Comparison of ENCODE assay signal across 11 cellular contexts in genomic region chr4:8621135-8621534, GRCh38. TPM values are rescaled to one million over a fixed set of nuclear protein-coding genes. Genes with fewer than 3 reads are reported as not detected.
DNase-seq lines count a peak whose midpoint lies in the region; ATAC-seq, FAIRE-seq and TF ChIP-seq lines count a peak whose summit lies in the region.
"Not testable (repeated sequence)": the region's sequence is repeated elsewhere in the genome, so short reads cannot be mapped to it uniquely, and the experiment has no call there.
"Had no signal": no experiment of that assay in that cellular context is flagged by ENCODE, and none has a peak within 500 bp of the region (broad histone marks: within the 10 kb centered on the region; RNA-seq: fewer than 3 reads in every experiment).

No MANE protein-coding gene starts in this region.

- not testable (repeated sequence) for TF ChIP-seq POLR2A in ovary (IDR thresholded peaks at IDR 0.05); upper lobe of left lung (IDR thresholded peaks at IDR 0.05)

- not testable (repeated sequence) for H3K27me3 ChIP-seq in ovary, upper lobe of left lung

- not testable (repeated sequence) for H3K9me3 Mint-ChIP-seq in activated T-helper 17 cell treated with anti-CD3 and anti-CD28 coated beads, Interleukin-2, amount 50 U/mL, for 72 hours; stimulated activated memory B cell treated with anti-CD40 and anti-IgM and Interleukin-4, amounts not matched to agents 10 μg/mL and 1 μg/mL and 100 μg/mL, for 72 hours

- not testable (repeated sequence) for H3K36me3 ChIP-seq in kidney (ENCODE audit: control insufficient read depth in 1 of 2, insufficient read depth in 2 of 2, low read length in 2 of 2); ovary; upper lobe of left lung

- H3K27ac ChIP-seq in kidney (ENCODE audit: low read depth in 2 of 2, low read length in 2 of 2); ovary; upper lobe of left lung: not testable (repeated sequence)

- ATAC-seq in activated T-helper 17 cell treated with anti-CD3 and anti-CD28 coated beads, Interleukin-2, amount 50 U/mL, for 72 hours (replicated peaks), result peak; percentile 18
- not testable (repeated sequence) for ATAC-seq in Right ventricle myocardium superior (ENCODE audit: poor library complexity)
- peak; percentile 6 for ATAC-seq in stimulated activated memory B cell treated with anti-CD40 and anti-IgM and Interleukin-4, amounts not matched to agents 10 μg/mL and 1 μg/mL and 100 μg/mL, for 72 hours
- ATAC-seq in upper lobe of left lung (ENCODE audit: low FRiP score in 2 of 2), result peak; percentile 11 to 66

- H3K9ac ChIP-seq in kidney (ENCODE audit: low read length in 2 of 2), result not testable (repeated sequence)

- H3K9me3 ChIP-seq in kidney (ENCODE audit: control insufficient read depth in 1 of 2, low read length in 2 of 2); ovary; upper lobe of left lung: not testable (repeated sequence)

- not testable (repeated sequence) for H3K36me3 Mint-ChIP-seq in activated T-helper 17 cell treated with anti-CD3 and anti-CD28 coated beads, Interleukin-2, amount 50 U/mL, for 72 hours (ENCODE audit: low read depth); stimulated activated memory B cell treated with anti-CD40 and anti-IgM and Interleukin-4, amounts not matched to agents 10 μg/mL and 1 μg/mL and 100 μg/mL, for 72 hours

- not testable (repeated sequence) for H3K27me3 Mint-ChIP-seq in activated T-helper 17 cell treated with anti-CD3 and anti-CD28 coated beads, Interleukin-2, amount 50 U/mL, for 72 hours; stimulated activated memory B cell treated with anti-CD40 and anti-IgM and Interleukin-4, amounts not matched to agents 10 μg/mL and 1 μg/mL and 100 μg/mL, for 72 hours

- not testable (repeated sequence) for H3K27ac Mint-ChIP-seq in activated T-helper 17 cell treated with anti-CD3 and anti-CD28 coated beads, Interleukin-2, amount 50 U/mL, for 72 hours; stimulated activated memory B cell treated with anti-CD40 and anti-IgM and Interleukin-4, amounts not matched to agents 10 μg/mL and 1 μg/mL and 100 μg/mL, for 72 hours

- not testable (repeated sequence) for FAIRE-seq in kidney (lab: Jason Lieb, UNC)

- TF ChIP-seq CTCF in kidney (IDR thresholded peaks at IDR 0.05; ENCODE audit: borderline replicate concordance, extremely low read depth, insufficient read depth); ovary (IDR thresholded peaks at IDR 0.05); upper lobe of left lung (IDR thresholded peaks at IDR 0.05): not testable (repeated sequence)

- DNase-seq in Right ventricle myocardium superior (peak; percentile 40), kidney (peak; percentile 16), ovary (peak in 4 of 5 donors; percentile 5 to 53 (median 8)), upper lobe of left lung (peak in 1 of 2 donors; percentile 66)

- H3K4me1 ChIP-seq in kidney (ENCODE audit: control insufficient read depth in 1 of 2, insufficient read depth in 1 of 2, low read depth in 1 of 2, low read length in 2 of 2); ovary (ENCODE audit: insufficient read depth); upper lobe of left lung: not testable (repeated sequence)

- not testable (repeated sequence) for H3K4me3 Mint-ChIP-seq in activated T-helper 17 cell treated with anti-CD3 and anti-CD28 coated beads, Interleukin-2, amount 50 U/mL, for 72 hours; stimulated activated memory B cell treated with anti-CD40 and anti-IgM and Interleukin-4, amounts not matched to agents 10 μg/mL and 1 μg/mL and 100 μg/mL, for 72 hours

- intact Hi-C loops in Right ventricle myocardium superior (cut with DNase I); kidney (cut with DNase I); ovary (cut with DNase I): not testable (repeated sequence)

- H3K4me3 ChIP-seq in kidney (ENCODE audit: low read length in 2 of 2); ovary; upper lobe of left lung: not testable (repeated sequence)

- TF ChIP-seq EP300 in ovary (IDR thresholded peaks at IDR 0.05); upper lobe of left lung (IDR thresholded peaks at IDR 0.05): not testable (repeated sequence)

- not testable (repeated sequence) for H3K4me1 Mint-ChIP-seq in activated T-helper 17 cell treated with anti-CD3 and anti-CD28 coated beads, Interleukin-2, amount 50 U/mL, for 72 hours; stimulated activated memory B cell treated with anti-CD40 and anti-IgM and Interleukin-4, amounts not matched to agents 10 μg/mL and 1 μg/mL and 100 μg/mL, for 72 hours

- WGBS in ovary, 3 donors, result 77% methylated on average over 11 of the region's 14 CpGs; no CpG with 5 or more reads in 2 of the 3 donors
- WGBS in upper lobe of left lung, 2 donors, result 86% methylated on average over 4 of the region's 14 CpGs; no CpG with 5 or more reads in 1 of the 2 donors

RNA-seq across cellular contexts. Expression of gene CPZ, which starts 28.6 kb away (rescaled TPM):
- not detected for total RNA-seq in activated T-helper 17 cell treated with anti-CD3 and anti-CD28 coated beads, Interleukin-2, amount 50 U/mL, for 72 hours
- not detected for total RNA-seq in Right ventricle myocardium superior
- total RNA-seq in kidney, result 2.6 TPM
- 1.2 TPM for polyA plus RNA-seq in kidney (ENCODE audit: insufficient read depth, low read depth, low replicate concordance)
- 100 to 1,000 TPM in 4 of 7 donors, 10 to 100 TPM in 3; 55.9 to 212 (median 129) TPM for total RNA-seq in ovary
- 100 to 1,000 TPM in 1 of 2 donors, 10 to 100 TPM in 1; 51.0 to 170 TPM for polyA plus RNA-seq in ovary
- 1 to 10 TPM in 2 of 6 donors, under 1 TPM in 2, not detected in 2; 0.78 to 8.6 (median 1.2) TPM for total RNA-seq in upper lobe of left lung
- total RNA-seq: CD4-positive, alpha-beta T cell; CD8-positive, alpha-beta memory T cell; GM12878 had no signal
- polyA plus RNA-seq: CD14-positive monocyte; CD8-positive, alpha-beta memory T cell; GM12878 had no signal

RNA-seq across cellular contexts. Expression of gene GPR78, which starts 40.9 kb away (rescaled TPM):
- not detected for total RNA-seq in activated T-helper 17 cell treated with anti-CD3 and anti-CD28 coated beads, Interleukin-2, amount 50 U/mL, for 72 hours
- total RNA-seq in Right ventricle myocardium superior (not detected), kidney (not detected), ovary (10 to 100 TPM in 1 of 7 donors, 1 to 10 TPM in 6; 1.0 to 14.7 (median 6.5) TPM), upper lobe of left lung (under 1 TPM in 2 of 6 donors, not detected in 4; 0.03 to 0.07 TPM)
- polyA plus RNA-seq in kidney (ENCODE audit: insufficient read depth, low read depth, low replicate concordance) (not detected), ovary (1 to 10 TPM; 1.6 to 5.4 TPM)
- total RNA-seq: CD4-positive, alpha-beta T cell; CD8-positive, alpha-beta memory T cell; GM12878; GM23248 had no signal
- polyA plus RNA-seq: CD14-positive monocyte; CD8-positive, alpha-beta memory T cell had no signal

Comparison
In these comparisons a context has a peak if more than half of its experiments do, and no peak if none do; other contexts are left out.
1. RNA of gene CPZ, which starts 28.6 kb away (total RNA-seq): 55.9 to 212 TPM in ovary; 2.6 TPM in kidney (single experiment), 0.78 to 8.6 TPM in upper lobe of left lung, not detected in Right ventricle myocardium superior (single experiment) and not detected in activated T-helper 17 cell treated with anti-CD3 and anti-CD28 coated beads, Interleukin-2, amount 50 U/mL, for 72 hours; every median in the first group is over 4 times any median in the second.